ENCODE assay signal across 8 cellular contexts in the genomic region with DNA sequence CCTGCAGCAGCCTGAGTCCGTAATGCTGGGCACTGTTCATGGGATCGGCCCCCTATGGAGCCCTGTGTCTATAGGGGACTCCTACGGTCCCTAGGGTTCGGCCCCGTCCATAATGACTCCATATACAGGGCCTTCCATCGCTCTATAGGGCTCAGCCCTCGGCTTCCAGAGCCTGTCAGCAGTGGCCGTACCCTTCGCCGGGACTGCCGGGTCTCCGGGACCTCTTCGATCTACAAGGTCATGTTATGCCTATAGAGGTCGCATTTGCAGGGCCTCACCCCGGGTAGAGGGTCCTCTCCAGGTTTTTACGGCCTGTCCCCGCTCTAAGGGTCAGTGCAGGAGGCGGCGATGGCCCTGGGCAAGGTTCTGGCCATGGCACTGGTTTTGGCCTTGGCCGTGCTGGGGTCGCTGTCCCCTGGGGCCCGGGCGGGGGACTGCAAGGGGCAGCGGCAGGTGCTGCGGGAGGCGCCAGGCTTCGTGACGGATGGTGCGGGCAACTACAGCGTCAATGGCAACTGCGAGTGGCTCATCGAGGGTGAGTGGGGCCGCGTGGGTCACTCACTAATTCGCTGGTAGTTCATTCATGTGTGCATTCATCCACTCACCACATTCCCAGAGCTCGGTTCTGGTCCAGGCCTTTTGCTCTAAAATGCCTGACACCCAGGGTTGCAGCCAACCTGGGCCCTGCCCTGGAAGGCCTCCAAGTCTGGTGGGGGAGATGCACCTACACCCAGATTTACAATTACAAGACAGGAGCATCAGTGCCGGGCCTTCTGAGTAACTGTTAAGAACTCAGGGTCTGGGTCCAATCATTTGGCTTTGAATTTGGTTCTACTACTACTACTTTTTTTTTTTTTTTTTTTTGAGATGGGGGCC. TPM values are rescaled to one million over a fixed set of nuclear protein-coding genes. Genes with fewer than 3 reads are reported as not detected.
DNase-seq lines count a peak whose midpoint lies in the region; ATAC-seq and TF ChIP-seq lines count a peak whose summit lies in the region.

No MANE protein-coding gene starts in this region.

- H2AFZ ChIP-seq in Karpas-422 (ENCODE audit: low read length): 0 out of 2 replicates have a peak overlapping the region, but pooled peaks have one; percentile 22

- H3K9me3 ChIP-seq in Karpas-422 (ENCODE audit: low read length) (no peaks in the 10 kb centered on the region), cardiac muscle cell (ENCODE audit: low read depth) (no peaks in the 10 kb centered on the region)

- H3K4me2 ChIP-seq in Karpas-422 (ENCODE audit: low read depth, low read length, poor library complexity, severe bottlenecking): peak overlapping the region; percentile 82

- H3K36me3 ChIP-seq in Karpas-422 (ENCODE audit: insufficient read depth, low read length) (no peaks in the 10 kb centered on the region), cardiac muscle cell (no peaks in the 10 kb centered on the region), rectal smooth muscle tissue (ENCODE audit: control insufficient read depth, insufficient read depth, low read length) (no peaks in the 10 kb centered on the region)

- DNase-seq in ELF-1 (ENCODE audit: low read depth, low spot score): peak; percentile 24
- peak; percentile 72 for DNase-seq in Karpas-422
- DNase-seq in activated naive CD4-positive, alpha-beta T cell treated with Interleukin-2 at 50 U/mL for 16 hours: peak; percentile 21
- DNase-seq in cardiac muscle cell (ENCODE audit: low read depth in 1 of 2, low spot score in 1 of 2): peak in 1 of 2 donors; percentile 46
- DNase-seq in NCI-H524 treated with DMSO at 0.1 percent for 48 hours (lab: John Stamatoyannopoulos, UW): no peak

- H3K4me3 ChIP-seq in Karpas-422 (ENCODE audit: low read length) (peak overlapping the region; percentile 88), cardiac muscle cell (peak overlapping the region; percentile 74), rectal smooth muscle tissue (ENCODE audit: low read length) (peak overlapping the region; percentile 95)

- peak overlapping the region; percentile 66 for H3K27ac ChIP-seq in Karpas-422 (ENCODE audit: low read length)
- peak overlapping the region; percentile 61 for H3K27ac ChIP-seq in cardiac muscle cell
- H3K27ac ChIP-seq in rectal smooth muscle tissue (ENCODE audit: low read depth, low read length): peak overlapping the region; percentile 79

- H3K9me2 ChIP-seq in Karpas-422 (replicated peaks; ENCODE audit: insufficient read depth, low read length): no peaks in the 10 kb centered on the region

- no peaks in the 10 kb centered on the region for H4K20me1 ChIP-seq in Karpas-422 (ENCODE audit: insufficient read depth, low read depth, low read length)

- peak; percentile 26 for ATAC-seq in GM21528 (IDR thresholded peaks at IDR 0.05; ENCODE audit: low FRiP score, unreplicated experiment)
- no peak for ATAC-seq in GM18870 (IDR thresholded peaks at IDR 0.05; ENCODE audit: unreplicated experiment)

- peak; percentile 1 for TF ChIP-seq CTCF in cardiac muscle cell (IDR thresholded peaks at IDR 0.05; ENCODE audit: low read depth, low read length)

- no peaks in the 10 kb centered on the region for H3K27me3 ChIP-seq in Karpas-422 (ENCODE audit: low read length)
- H3K27me3 ChIP-seq in cardiac muscle cell: peaks cover 39% of the 10 kb centered on the region
- H3K27me3 ChIP-seq in rectal smooth muscle tissue (ENCODE audit: control insufficient read depth, insufficient read depth, low read length): peaks cover 10% of the 10 kb centered on the region

- H3K79me2 ChIP-seq in Karpas-422 (ENCODE audit: low read length): peaks cover 54% of the 10 kb centered on the region

- H3K4me1 ChIP-seq in Karpas-422 (ENCODE audit: low read length): peaks cover 36% of the 10 kb centered on the region
- peaks cover 8% of the 10 kb centered on the region for H3K4me1 ChIP-seq in cardiac muscle cell (ENCODE audit: low read depth)
- peaks cover 9% of the 10 kb centered on the region for H3K4me1 ChIP-seq in rectal smooth muscle tissue (ENCODE audit: control insufficient read depth, insufficient read depth, low read length)

- H3K9ac ChIP-seq in Karpas-422 (ENCODE audit: low read length): peak overlapping the region; percentile 93
- H3K9ac ChIP-seq in rectal smooth muscle tissue (ENCODE audit: low read length): peak overlapping the region; percentile 71

RNA-seq across cellular contexts. Expression of gene MEGF8, which starts 0.7 kb away (rescaled TPM):
- 6.5 and 15.9 TPM in 2 replicates for total RNA-seq in Karpas-422 (2014; rRNA removed; shearing (Covaris generic); ENCODE audit: low replicate concordance)
- 81.9 and 102 TPM in 2 replicates for total RNA-seq in cardiac muscle cell
- 18.5 and 23.9 TPM in 2 replicates for polyA plus RNA-seq in cardiac muscle cell

RNA-seq across cellular contexts. Expression of gene TMEM145, which starts 13.0 kb away (rescaled TPM):
- total RNA-seq in Karpas-422 (2014; rRNA removed; shearing (Covaris generic); ENCODE audit: low replicate concordance): 18.7 and 30.5 TPM in 2 replicates
- total RNA-seq in cardiac muscle cell: 0.18 and 3.7 TPM in 2 replicates
- 0.47 and 3.8 TPM in 2 replicates for polyA plus RNA-seq in cardiac muscle cell

RNA-seq across cellular contexts. Expression of gene PAFAH1B3, which starts 23.7 kb away (rescaled TPM):
- total RNA-seq in Karpas-422 (2014; rRNA removed; shearing (Covaris generic); ENCODE audit: low replicate concordance): 66.2 and 102 TPM in 2 replicates
- total RNA-seq in cardiac muscle cell: 91.2 and 144 TPM in 2 replicates
- 87.9 and 131 TPM in 2 replicates for polyA plus RNA-seq in cardiac muscle cell

RNA-seq across cellular contexts. Expression of gene PRR19, which starts 24.2 kb away (rescaled TPM):
- 0.25 and 1.2 TPM in 2 replicates for total RNA-seq in Karpas-422 (2014; rRNA removed; shearing (Covaris generic); ENCODE audit: low replicate concordance)
- total RNA-seq in cardiac muscle cell: 1.3 and 1.4 TPM in 2 replicates
- polyA plus RNA-seq in cardiac muscle cell: 0.16 and 2.9 TPM in 2 replicates

RNA-seq across cellular contexts. Expression of gene CIC, which starts 57.1 kb away (rescaled TPM):
- total RNA-seq in Karpas-422 (2014; rRNA removed; shearing (Covaris generic); ENCODE audit: low replicate concordance): 25.0 and 30.6 TPM in 2 replicates
- 55.5 and 62.9 TPM in 2 replicates for total RNA-seq in cardiac muscle cell
- polyA plus RNA-seq in cardiac muscle cell: 18.1 and 18.7 TPM in 2 replicates
